Comparison of ENCODE assay signal across 9 cellular contexts in the genomic region with DNA sequence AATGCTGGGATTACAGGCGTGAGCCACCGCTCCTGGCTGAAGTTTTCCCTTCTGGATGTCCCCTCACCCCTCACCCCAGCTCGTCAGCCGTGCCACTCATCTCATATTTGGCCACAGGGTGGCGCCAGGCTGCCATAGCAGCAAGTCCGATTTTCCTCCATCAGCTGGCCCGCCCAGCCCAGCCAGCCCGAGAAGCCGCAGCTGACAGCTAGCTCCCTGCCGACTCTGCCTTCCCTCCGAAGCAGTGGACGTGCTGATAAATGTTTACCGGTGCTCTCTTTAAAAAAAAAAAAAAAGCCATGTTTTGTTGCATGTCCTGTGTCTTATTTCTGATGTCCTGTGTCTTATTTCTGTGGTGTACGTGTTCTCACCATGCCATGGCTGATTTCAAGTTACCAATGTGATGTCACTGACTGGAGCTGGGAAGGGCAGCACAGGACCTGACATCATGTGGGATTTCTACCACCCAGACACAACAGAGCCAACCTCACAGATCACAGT. TPM values are rescaled to one million over a fixed set of nuclear protein-coding genes. Genes with fewer than 3 reads are reported as not detected.
DNase-seq lines count a peak whose midpoint lies in the region; ATAC-seq and TF ChIP-seq lines count a peak whose summit lies in the region.
"Had no signal": no experiment of that assay in that cellular context is flagged by ENCODE, and none has a peak within 500 bp of the region (broad histone marks: within the 10 kb centered on the region; RNA-seq: fewer than 3 reads in every experiment).

No MANE protein-coding gene starts in this region.

- H3K27ac Mint-ChIP-seq in CD14-positive monocyte = peak overlapping the region; percentile 73 to 96 (median 89)

- no peak overlapping the region for H3K4me3 ChIP-seq in fibroblast of villous mesenchyme (ENCODE audit: low read depth, low read length)

- intact Hi-C loops in CD14-positive monocyte (cut with micrococcal nuclease) = loop anchor here (1.0 to 5.0 kb wide), 4 partner anchors 18 to 113 kb away; no protein-coding TSS in a partner anchor

- H3K4me1 Mint-ChIP-seq in CD14-positive monocyte = peaks cover 35% of the 10 kb centered on the region

- peaks cover 34 to 56% of the 10 kb centered on the region in 2 donors for H3K36me3 Mint-ChIP-seq in CD14-positive monocyte

- H3K27me3 Mint-ChIP-seq in CD14-positive monocyte (ENCODE audit: low read depth in 3 of 3) = peaks cover 0 to 2% (median 0%) of the 10 kb centered on the region in 3 donors
- H3K27me3 Mint-ChIP-seq: IgD-negative memory B cell had no signal

- no peaks in the 10 kb centered on the region for H3K9me3 Mint-ChIP-seq in CD14-positive monocyte
- H3K9me3 Mint-ChIP-seq: IgD-negative memory B cell had no signal

- TF ChIP-seq CTCF in CD14-positive monocyte (IDR thresholded peaks at IDR 0.05) (peak; percentile 89), fibroblast of villous mesenchyme (IDR thresholded peaks at IDR 0.05; ENCODE audit: insufficient read depth, low read depth, low read length) (peak; percentile 83), omental fat pad (IDR thresholded peaks at IDR 0.05) (peak in 1 of 3 donors; percentile 89)

- H3K4me3 Mint-ChIP-seq in CD14-positive monocyte = peak overlapping the region; percentile 60 to 63

- ATAC-seq in GM19463 (IDR thresholded peaks at IDR 0.05; ENCODE audit: unreplicated experiment) (peak; percentile 72), omental fat pad (ENCODE audit: low FRiP score) (peak; percentile 41)

- DNase-seq in CD14-positive monocyte (ENCODE audit: low spot score) (peak; percentile 91), Kasumi-1 (lab: John Stamatoyannopoulos, UW) (peak; percentile 79 to 82), SHP77 (lab: John Stamatoyannopoulos, UW) (peak; percentile 89 to 92), fibroblast of villous mesenchyme (ENCODE audit: low read depth) (peak; percentile 93), omental fat pad (ENCODE audit: low spot score) (peak; percentile 89), substantia nigra (lab: John Stamatoyannopoulos, UW) (peak; percentile 43 to 94 (median 85))
- peak; percentile 67 for DNase-seq in activated effector memory CD4-positive, alpha-beta T cell treated with Interleukin-2 at 50 U/mL for 16 hours

- H3K27ac ChIP-seq in substantia nigra (ENCODE audit: low read depth, low read length, poor library complexity, severe bottlenecking) = peak overlapping the region; percentile 41

RNA-seq across cellular contexts. Expression of gene PFDN1, which starts 58.3 kb away (rescaled TPM):
- 100 to 1,000 TPM in 1 of 2 donors, 10 to 100 TPM in 1; 82.2 to 105 TPM for polyA plus RNA-seq in CD14-positive monocyte
- total RNA-seq in fibroblast of villous mesenchyme (69.1 and 91.5 TPM in 2 replicates), omental fat pad (100 to 1,000 TPM in 2 of 4 donors, 10 to 100 TPM in 2; 54.1 to 110 (median 88.6) TPM)
